ENCODE assay signal across 1 cellular context in genomic region chr3:3586843-3587626, GRCh38.
TF ChIP-seq lines count a peak whose summit lies in the region.

No MANE protein-coding gene starts in this region.

TF ChIP-seq in H1, 55 proteins besides CTCF, POLR2A, EP300 and RAD21 (continued from another document):
- TF ChIP-seq RXRA (IDR thresholded peaks at IDR 0.05; ENCODE audit: insufficient read depth, low read depth, low read length) (no peak), TAF1 (IDR thresholded peaks at IDR 0.05; ENCODE audit: low read depth, low read length) (no peak), ATF3 (IDR thresholded peaks at IDR 0.05; ENCODE audit: insufficient read depth, low read depth, low read length) (no peak), HDAC6 (IDR thresholded peaks at IDR 0.05; ENCODE audit: low read depth, low read length) (no peak), JUN (IDR thresholded peaks at IDR 0.05; ENCODE audit: low read depth, low read length) (no peak), POU5F1 (IDR thresholded peaks at IDR 0.05; ENCODE audit: low read depth, low read length) (no peak), CHD1 (IDR thresholded peaks at IDR 0.05; ENCODE audit: low read depth, low read length) (no peak), CEBPB (IDR thresholded peaks at IDR 0.05; ENCODE audit: low read depth, low read length) (no peak), KDM4A (IDR thresholded peaks at IDR 0.05; ENCODE audit: low read depth, low read length, severe bottlenecking) (no peak), SIN3A (conservative IDR thresholded peaks at IDR 0.05 in 1 of 2, IDR thresholded peaks at IDR 0.05 in 1 of 2; ENCODE audit: low read depth in 1 of 2, low read length in 2 of 2) (no peak), RBBP5 (IDR thresholded peaks at IDR 0.05; ENCODE audit: borderline replicate concordance, low read depth, low read length) (no peak), GTF2F1 (IDR thresholded peaks at IDR 0.05; ENCODE audit: borderline replicate concordance, low read depth, low read length) (no peak)
